ENCODE assay signal across 1 cellular context in the genomic region with DNA sequence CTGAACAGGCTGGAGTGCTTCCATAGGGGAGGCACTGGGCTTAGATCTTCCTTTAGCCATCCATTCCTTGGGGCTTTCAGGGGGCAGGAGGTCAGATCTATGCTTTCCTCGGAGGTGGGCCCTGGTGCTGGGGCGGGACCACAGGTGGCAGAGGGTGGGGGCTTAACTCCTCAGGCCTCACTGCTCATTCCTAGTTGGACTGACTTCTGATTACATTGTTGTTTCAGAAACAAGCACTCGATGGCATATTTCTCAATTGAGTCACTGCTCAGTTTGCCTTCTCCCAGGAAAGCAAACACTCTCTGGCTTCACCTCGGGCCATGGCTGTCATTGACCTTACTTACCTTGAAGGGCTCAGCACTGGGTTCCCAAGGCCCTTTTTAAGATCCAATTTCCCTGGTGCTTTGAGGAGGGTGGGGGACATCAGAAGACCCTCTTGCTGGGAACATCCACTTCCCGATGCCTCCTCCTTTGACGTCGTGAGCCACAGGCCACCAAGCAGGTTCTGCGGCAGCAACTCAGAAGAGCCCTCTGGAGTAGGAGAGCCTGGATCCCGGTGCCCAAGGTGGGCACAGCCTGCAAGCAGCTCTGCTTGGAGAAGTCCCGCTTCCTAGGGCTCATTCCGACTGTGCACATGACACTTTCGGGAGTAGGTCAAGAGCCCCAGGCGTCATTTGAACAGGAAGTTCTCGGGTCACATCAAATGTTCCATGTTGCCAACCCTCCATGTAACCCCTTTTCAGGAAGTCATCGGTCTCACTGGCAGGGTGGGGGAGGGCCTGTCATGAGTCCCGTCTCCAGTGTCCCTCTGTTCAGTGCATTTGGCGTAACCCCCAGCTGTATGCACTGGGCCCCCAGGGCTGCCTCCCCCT.
TF ChIP-seq lines count a peak whose summit lies in the region.

No MANE protein-coding gene starts in this region.

TF ChIP-seq in HepG2, 621 proteins besides CTCF, POLR2A, EP300 and RAD21 (continued from another document and continues in another):
- TF ChIP-seq ZNF563 (CRISPR knock-in tag; IDR thresholded peaks at IDR 0.05), result no peak
- TF ChIP-seq MXD4 (CRISPR knock-in tag; IDR thresholded peaks at IDR 0.05), result peak; percentile 73; the same call in 1 of the 2 replicates
- TF ChIP-seq MTERF4 (CRISPR knock-in tag; IDR thresholded peaks at IDR 0.05), result no peak; the same call in 1 of the 2 replicates
- TF ChIP-seq CCDC6 (CRISPR knock-in tag; IDR thresholded peaks at IDR 0.05), result no peak
- TF ChIP-seq KLF6 (CRISPR knock-in tag; IDR thresholded peaks at IDR 0.05), result 0 out of 2 replicates have a peak, but pooled peaks have one; percentile 66
- no peak for TF ChIP-seq ZNF777 (CRISPR knock-in tag; IDR thresholded peaks at IDR 0.05)
- no peak for TF ChIP-seq SMARCC2 (IDR thresholded peaks at IDR 0.05)
- no peak for TF ChIP-seq NRL (CRISPR knock-in tag; IDR thresholded peaks at IDR 0.05; ENCODE audit: borderline replicate concordance)
- no peak for TF ChIP-seq ZNF138 (CRISPR knock-in tag; IDR thresholded peaks at IDR 0.05; ENCODE audit: low read depth)
- TF ChIP-seq, protein P1, sequence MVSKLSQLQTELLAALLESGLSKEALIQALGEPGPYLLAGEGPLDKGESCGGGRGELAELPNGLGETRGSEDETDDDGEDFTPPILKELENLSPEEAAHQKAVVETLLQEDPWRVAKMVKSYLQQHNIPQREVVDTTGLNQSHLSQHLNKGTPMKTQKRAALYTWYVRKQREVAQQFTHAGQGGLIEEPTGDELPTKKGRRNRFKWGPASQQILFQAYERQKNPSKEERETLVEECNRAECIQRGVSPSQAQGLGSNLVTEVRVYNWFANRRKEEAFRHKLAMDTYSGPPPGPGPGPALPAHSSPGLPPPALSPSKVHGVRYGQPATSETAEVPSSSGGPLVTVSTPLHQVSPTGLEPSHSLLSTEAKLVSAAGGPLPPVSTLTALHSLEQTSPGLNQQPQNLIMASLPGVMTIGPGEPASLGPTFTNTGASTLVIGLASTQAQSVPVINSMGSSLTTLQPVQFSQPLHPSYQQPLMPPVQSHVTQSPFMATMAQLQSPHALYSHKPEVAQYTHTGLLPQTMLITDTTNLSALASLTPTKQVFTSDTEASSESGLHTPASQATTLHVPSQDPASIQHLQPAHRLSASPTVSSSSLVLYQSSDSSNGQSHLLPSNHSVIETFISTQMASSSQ (IDR thresholded peaks at IDR 0.05; ENCODE audit: low read depth), result no peak
- TF ChIP-seq, protein P1 (CRISPR knock-in tag; IDR thresholded peaks at IDR 0.05; ENCODE audit: borderline replicate concordance), result peak; percentile 30; the same call in 1 of the 2 replicates
- no peak for TF ChIP-seq AKNA (CRISPR knock-in tag; IDR thresholded peaks at IDR 0.05; ENCODE audit: borderline replicate concordance)
- TF ChIP-seq, protein P2, sequence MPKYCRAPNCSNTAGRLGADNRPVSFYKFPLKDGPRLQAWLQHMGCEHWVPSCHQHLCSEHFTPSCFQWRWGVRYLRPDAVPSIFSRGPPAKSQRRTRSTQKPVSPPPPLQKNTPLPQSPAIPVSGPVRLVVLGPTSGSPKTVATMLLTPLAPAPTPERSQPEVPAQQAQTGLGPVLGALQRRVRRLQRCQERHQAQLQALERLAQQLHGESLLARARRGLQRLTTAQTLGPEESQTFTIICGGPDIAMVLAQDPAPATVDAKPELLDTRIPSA (CRISPR knock-in tag; IDR thresholded peaks at IDR 0.05; ENCODE audit: borderline replicate concordance), result no peak
- TF ChIP-seq GATA4 (IDR thresholded peaks at IDR 0.05; ENCODE audit: borderline replicate concordance, low read depth), result no peak
- no peak for TF ChIP-seq ATF6 (CRISPR knock-in tag; conservative IDR thresholded peaks at IDR 0.05)
- 0 out of 2 replicates have a peak, but pooled peaks have one; percentile 33 for TF ChIP-seq PHF8 (CRISPR knock-in tag; IDR thresholded peaks at IDR 0.05)
- TF ChIP-seq TBP (CRISPR knock-in tag; IDR thresholded peaks at IDR 0.05), result no peak
- TF ChIP-seq ZNF572 (CRISPR knock-in tag; IDR thresholded peaks at IDR 0.05), result no peak
- no peak for TF ChIP-seq ZNF615 (CRISPR knock-in tag; IDR thresholded peaks at IDR 0.05; ENCODE audit: borderline replicate concordance)
- TF ChIP-seq KAT2B (IDR thresholded peaks at IDR 0.05; ENCODE audit: borderline replicate concordance, low read depth, low read length), result no peak
- TF ChIP-seq KLF15 (CRISPR knock-in tag; IDR thresholded peaks at IDR 0.05; ENCODE audit: borderline replicate concordance), result no peak
- no peak for TF ChIP-seq SNAPC5 (CRISPR knock-in tag; IDR thresholded peaks at IDR 0.05; ENCODE audit: borderline replicate concordance)
- TF ChIP-seq MLLT10 (CRISPR knock-in tag; IDR thresholded peaks at IDR 0.05), result no peak
- TF ChIP-seq TMF1 (CRISPR knock-in tag; IDR thresholded peaks at IDR 0.05; ENCODE audit: low read depth), result no peak
- peak; percentile 54; the same call in 1 of the 2 replicates for TF ChIP-seq KLF11 (CRISPR knock-in tag; IDR thresholded peaks at IDR 0.05)
- TF ChIP-seq MEIS2 (CRISPR knock-in tag; IDR thresholded peaks at IDR 0.05), result no peak; the same call in 1 of the 2 replicates
- TF ChIP-seq, protein P3, sequence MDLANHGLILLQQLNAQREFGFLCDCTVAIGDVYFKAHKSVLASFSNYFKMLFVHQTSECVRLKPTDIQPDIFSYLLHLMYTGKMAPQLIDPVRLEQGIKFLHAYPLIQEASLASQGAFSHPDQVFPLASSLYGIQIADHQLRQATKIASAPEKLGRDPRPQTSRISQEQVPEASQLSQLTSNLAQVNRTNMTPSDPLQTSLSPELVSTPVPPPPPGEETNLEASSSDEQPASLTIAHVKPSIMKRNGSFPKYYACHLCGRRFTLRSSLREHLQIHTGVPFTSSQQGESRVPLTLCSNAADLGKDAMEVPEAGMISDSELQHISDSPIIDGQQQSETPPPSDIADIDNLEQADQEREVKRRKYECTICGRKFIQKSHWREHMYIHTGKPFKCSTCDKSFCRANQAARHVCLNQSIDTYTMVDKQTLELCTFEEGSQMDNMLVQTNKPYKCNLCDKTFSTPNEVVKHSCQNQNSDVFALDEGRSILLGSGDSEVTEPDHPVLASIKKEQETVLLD (CRISPR knock-in tag; IDR thresholded peaks at IDR 0.05; ENCODE audit: low read depth), result no peak
- no peak for TF ChIP-seq HNRNPLL (IDR thresholded peaks at IDR 0.05; ENCODE audit: low read depth, low read length, poor library complexity, severe bottlenecking)
- no peak for TF ChIP-seq ZNF850 (CRISPR knock-in tag; conservative IDR thresholded peaks at IDR 0.05)
- no peak for TF ChIP-seq SYNCRIP (IDR thresholded peaks at IDR 0.05; ENCODE audit: insufficient read depth, low read depth, low read length)
- no peak for TF ChIP-seq ZNF672 (CRISPR knock-in tag; IDR thresholded peaks at IDR 0.05)
- TF ChIP-seq GATAD1 (CRISPR knock-in tag; IDR thresholded peaks at IDR 0.05), result peak; percentile 52
- no peak for TF ChIP-seq ZMYM2 (CRISPR knock-in tag; IDR thresholded peaks at IDR 0.05)
- TF ChIP-seq ZNF709 (CRISPR knock-in tag; IDR thresholded peaks at IDR 0.05), result no peak
- no peak for TF ChIP-seq NFE2 (CRISPR knock-in tag; IDR thresholded peaks at IDR 0.05)
- TF ChIP-seq SMARCE1 (IDR thresholded peaks at IDR 0.05; ENCODE audit: borderline replicate concordance), result no peak
- TF ChIP-seq SP1 (IDR thresholded peaks at IDR 0.05), result no peak
- peak; percentile 34; the same call in 1 of the 2 replicates for TF ChIP-seq SP1 (CRISPR knock-in tag; IDR thresholded peaks at IDR 0.05)
- TF ChIP-seq ZNF543 (CRISPR knock-in tag; IDR thresholded peaks at IDR 0.05), result 0 out of 2 replicates have a peak, but pooled peaks have one; percentile 50
- no peak for TF ChIP-seq ZNF207 (IDR thresholded peaks at IDR 0.05; ENCODE audit: borderline replicate concordance)
- TF ChIP-seq IKZF4 (CRISPR knock-in tag; IDR thresholded peaks at IDR 0.05; ENCODE audit: borderline replicate concordance, low read depth, not compliant biosample characterization), result peak; percentile 67
- TF ChIP-seq SPEN (CRISPR knock-in tag; IDR thresholded peaks at IDR 0.05; ENCODE audit: low read depth), result 0 out of 2 replicates have a peak, but pooled peaks have one; percentile 14
- no peak for TF ChIP-seq TP53 (CRISPR knock-in tag; conservative IDR thresholded peaks at IDR 0.05)
- TF ChIP-seq, protein P4, sequence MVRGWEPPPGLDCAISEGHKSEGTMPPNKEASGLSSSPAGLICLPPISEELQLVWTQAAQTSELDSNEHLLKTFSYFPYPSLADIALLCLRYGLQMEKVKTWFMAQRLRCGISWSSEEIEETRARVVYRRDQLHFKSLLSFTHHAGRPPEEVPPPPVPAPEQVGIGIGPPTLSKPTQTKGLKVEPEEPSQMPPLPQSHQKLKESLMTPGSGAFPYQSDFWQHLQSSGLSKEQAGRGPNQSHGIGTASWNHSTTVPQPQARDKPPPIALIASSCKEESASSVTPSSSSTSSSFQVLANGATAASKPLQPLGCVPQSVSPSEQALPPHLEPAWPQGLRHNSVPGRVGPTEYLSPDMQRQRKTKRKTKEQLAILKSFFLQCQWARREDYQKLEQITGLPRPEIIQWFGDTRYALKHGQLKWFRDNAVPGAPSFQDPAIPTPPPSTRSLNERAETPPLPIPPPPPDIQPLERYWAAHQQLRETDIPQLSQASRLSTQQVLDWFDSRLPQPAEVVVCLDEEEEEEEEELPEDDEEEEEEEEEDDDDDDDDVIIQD (CRISPR knock-in tag; IDR thresholded peaks at IDR 0.05; ENCODE audit: low read depth), result peak; percentile 53; the same call in 1 of the 2 replicates
- TF ChIP-seq, protein P5, sequence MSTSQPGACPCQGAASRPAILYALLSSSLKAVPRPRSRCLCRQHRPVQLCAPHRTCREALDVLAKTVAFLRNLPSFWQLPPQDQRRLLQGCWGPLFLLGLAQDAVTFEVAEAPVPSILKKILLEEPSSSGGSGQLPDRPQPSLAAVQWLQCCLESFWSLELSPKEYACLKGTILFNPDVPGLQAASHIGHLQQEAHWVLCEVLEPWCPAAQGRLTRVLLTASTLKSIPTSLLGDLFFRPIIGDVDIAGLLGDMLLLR (CRISPR knock-in tag; IDR thresholded peaks at IDR 0.05), result no peak
- no peak for TF ChIP-seq CBX2 (IDR thresholded peaks at IDR 0.05; ENCODE audit: low read depth, low read length)
- peak; percentile 50; the same call in 1 of the 2 replicates for TF ChIP-seq CBX2 (CRISPR knock-in tag; IDR thresholded peaks at IDR 0.05; ENCODE audit: low read depth)
